10 cellular contexts compared by ENCODE assay signal in the genomic region with DNA sequence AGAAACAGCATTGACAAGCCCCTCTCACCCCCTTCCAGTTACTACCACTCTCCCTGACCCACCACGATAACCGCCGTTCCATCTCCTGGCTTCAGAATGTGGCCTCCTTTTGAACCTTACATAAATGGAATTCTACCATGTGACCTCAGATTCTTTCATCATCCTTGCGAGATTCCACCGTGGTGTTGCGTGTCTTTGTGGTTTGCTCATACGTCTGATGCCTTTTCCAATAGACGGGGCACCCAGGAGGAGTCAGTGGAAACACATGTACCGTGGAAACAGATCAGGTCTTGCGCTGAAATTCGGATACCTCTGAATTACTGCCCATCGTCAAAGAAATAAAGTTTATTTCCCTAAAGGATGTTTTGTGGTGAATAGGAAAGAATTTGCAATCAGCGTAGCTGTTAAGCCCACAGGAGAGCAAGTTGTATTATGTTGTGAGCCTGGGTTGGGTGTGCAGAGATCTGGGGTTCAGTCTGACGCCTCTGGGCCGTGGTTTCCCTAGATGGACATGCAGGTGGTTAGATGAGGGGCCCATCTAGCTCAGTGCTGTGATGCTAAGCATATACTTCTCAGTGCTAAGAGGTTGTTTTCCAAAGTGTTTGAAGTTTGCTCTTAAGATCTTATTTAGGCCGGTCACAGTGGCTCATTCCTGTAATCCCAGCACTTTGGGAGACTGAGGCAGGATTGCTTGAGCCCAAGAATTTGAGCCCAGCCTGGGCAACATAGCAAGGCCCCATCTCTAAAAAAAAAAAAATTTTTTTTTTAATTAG. TPM values are rescaled to one million over a fixed set of nuclear protein-coding genes. Genes with fewer than 3 reads are reported as not detected.
DNase-seq lines count a peak whose midpoint lies in the region; ATAC-seq and TF ChIP-seq lines count a peak whose summit lies in the region.
"Had no signal": no experiment of that assay in that cellular context is flagged by ENCODE, and none has a peak within 500 bp of the region (broad histone marks: within the 10 kb centered on the region; RNA-seq: fewer than 3 reads in every experiment).

No MANE protein-coding gene starts in this region.

- TF ChIP-seq EP300 in upper lobe of left lung (IDR thresholded peaks at IDR 0.05) = peak in 2 of 4 donors; percentile 39 to 92

- ATAC-seq in upper lobe of left lung (ENCODE audit: low FRiP score in 2 of 2) (peak in 1 of 2 donors; percentile 4), HG03378 (IDR thresholded peaks at IDR 0.05; ENCODE audit: unreplicated experiment) (no peak)

- H3K4me1 ChIP-seq in liver (ENCODE audit: control insufficient read depth in 4 of 4, insufficient read depth in 4 of 4, low read length in 3 of 4) (peaks cover 14 to 36% (median 29%) of the 10 kb centered on the region in 4 donors), upper lobe of left lung (peaks cover 58 to 65% (median 60%) of the 10 kb centered on the region in 4 donors)

- TF ChIP-seq CTCF in astrocyte of the cerebellum (IDR thresholded peaks at IDR 0.05; ENCODE audit: low read depth, low read length, missing control alignments) (no peak), liver (IDR thresholded peaks at IDR 0.05; ENCODE audit: low read depth, low read length, missing input control) (no peak), upper lobe of left lung (IDR thresholded peaks at IDR 0.05) (no peak)

- H3K9ac ChIP-seq in liver (ENCODE audit: low read depth in 1 of 2, low read length in 2 of 2) = no peak overlapping the region

- H3K27ac ChIP-seq in liver (ENCODE audit: low read depth in 1 of 2, low read length in 2 of 2) (peak overlapping the region in 1 of 2 donors; percentile 35), upper lobe of left lung (peak overlapping the region; percentile 94 to 98 (median 96))

- TF ChIP-seq POLR2A in upper lobe of left lung (IDR thresholded peaks at IDR 0.05) = peak in 1 of 4 donors; percentile 27

- H3K27me3 ChIP-seq in liver (ENCODE audit: control insufficient read depth in 4 of 4, insufficient read depth in 4 of 4, low read length in 3 of 4) (no peaks in the 10 kb centered on the region), upper lobe of left lung (no peaks in the 10 kb centered on the region)

- TF ChIP-seq RAD21 in liver (IDR thresholded peaks at IDR 0.05) = peak in 1 of 2 donors; percentile 48

- DNase-seq in SIG-M5 treated with dmso at 0.1 percent for 504 hours (lab: John Stamatoyannopoulos, UW; ENCODE audit: unreplicated experiment) (peak; percentile 71), SIG-M5 (lab: John Stamatoyannopoulos, UW) (no peak), astrocyte of the cerebellum (ENCODE audit: low read depth) (peak; percentile 96), upper lobe of left lung (peak in 1 of 2 donors; percentile 57), DMS153 (lab: John Stamatoyannopoulos, UW) (no peak), NCI-H2196 treated with DMSO at 0.1 percent for 48 hours (lab: John Stamatoyannopoulos, UW; ENCODE audit: unreplicated experiment) (no peak)
- DNase-seq: 8988T, NCI-H1417 had no signal

- no peaks in the 10 kb centered on the region for H3K36me3 ChIP-seq in liver (ENCODE audit: control insufficient read depth in 4 of 4, insufficient read depth in 3 of 4, low read depth in 1 of 4, low read length in 3 of 4)
- H3K36me3 ChIP-seq in upper lobe of left lung = no peaks in the 10 kb centered on the region

- H3K9me3 ChIP-seq in liver (ENCODE audit: control insufficient read depth in 4 of 4, low read length in 3 of 4) (no peaks in the 10 kb centered on the region), upper lobe of left lung (no peaks in the 10 kb centered on the region)

- H3K4me3 ChIP-seq in astrocyte of the cerebellum (ENCODE audit: low read depth, low read length) (no peak overlapping the region), liver (ENCODE audit: low read depth in 1 of 3, low read length in 3 of 3) (no peak overlapping the region), upper lobe of left lung (no peak overlapping the region)

- in situ Hi-C loops in astrocyte of the cerebellum (cut with HindIII; ENCODE audit: low sequenced_read_pairs) = no loop called here

- WGBS in liver = 63% methylated on average over 16 of the region's 16 CpGs
- WGBS in upper lobe of left lung, 2 donors = 50 to 59% methylated on average over 16 of the region's 16 CpGs

TF ChIP-seq in liver, 16 proteins besides CTCF, POLR2A, EP300 and RAD21:
- TF ChIP-seq YY1 (IDR thresholded peaks at IDR 0.05) (no peak), SP1 (IDR thresholded peaks at IDR 0.05) (peak; percentile 65), FOXA2 (IDR thresholded peaks at IDR 0.05) (no peak), RXRA (IDR thresholded peaks at IDR 0.05) (peak; percentile 59 to 74), HNF4A (conservative IDR thresholded peaks at IDR 0.05) (peak; percentile 28 to 42), JUND (IDR thresholded peaks at IDR 0.05) (peak in 1 of 2 donors; percentile 24)
- TF ChIP-seq, protein P1, sequence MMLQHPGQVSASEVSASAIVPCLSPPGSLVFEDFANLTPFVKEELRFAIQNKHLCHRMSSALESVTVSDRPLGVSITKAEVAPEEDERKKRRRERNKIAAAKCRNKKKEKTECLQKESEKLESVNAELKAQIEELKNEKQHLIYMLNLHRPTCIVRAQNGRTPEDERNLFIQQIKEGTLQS (IDR thresholded peaks at IDR 0.05) = peak; percentile 96

RNA-seq across cellular contexts. Expression of gene GTF2IRD1, which starts 29.1 kb away (rescaled TPM):
- 1 to 10 TPM; 2.0 to 3.3 TPM for total RNA-seq in liver
- polyA plus RNA-seq in liver = 1 to 10 TPM; 3.3 to 7.4 TPM
- 10 to 100 TPM; 16.4 to 41.9 (median 28.1) TPM for total RNA-seq in upper lobe of left lung

Comparison
In these comparisons a context has a peak if more than half of its experiments do, and no peak if none do; other contexts are left out.
1. DNase-seq: peak in SIG-M5 treated with dmso at 0.1 percent for 504 hours (single experiment) and astrocyte of the cerebellum (single experiment); none in SIG-M5 (single experiment), DMS153 (single experiment) and NCI-H2196 treated with DMSO at 0.1 percent for 48 hours (single experiment).